8 cellular contexts compared by ENCODE assay signal in genomic region chr22:21712751-21713427, GRCh38. TPM values are rescaled to one million over a fixed set of nuclear protein-coding genes. Genes with fewer than 3 reads are reported as not detected.
DNase-seq lines count a peak whose midpoint lies in the region; ATAC-seq, FAIRE-seq and TF ChIP-seq lines count a peak whose summit lies in the region.

No MANE protein-coding gene starts in this region.

- peak; percentile 96 for ATAC-seq in effector memory CD8-positive, alpha-beta T cell (replicated peaks)
- no peak for ATAC-seq in GM19328 (IDR thresholded peaks at IDR 0.05; ENCODE audit: unreplicated experiment)

- TF ChIP-seq POLR2A in GM12891 (IDR thresholded peaks at IDR 0.05; ENCODE audit: low read depth, low read length): no peak

- H3K27me3 Mint-ChIP-seq in effector memory CD8-positive, alpha-beta T cell: no peaks in the 10 kb centered on the region
- H3K27me3 Mint-ChIP-seq in mesothelial cell of epicardium (ENCODE audit: low read depth): no peaks in the 10 kb centered on the region

- H3K4me3 Mint-ChIP-seq in effector memory CD8-positive, alpha-beta T cell: no peak overlapping the region
- peak overlapping the region; percentile 15 for H3K4me3 Mint-ChIP-seq in mesothelial cell of epicardium

- peaks cover 15 to 21% of the 10 kb centered on the region in 2 donors for H3K4me1 Mint-ChIP-seq in effector memory CD8-positive, alpha-beta T cell (ENCODE audit: low read depth in 2 of 2)
- H3K4me1 Mint-ChIP-seq in mesothelial cell of epicardium: peaks cover 25% of the 10 kb centered on the region

- H3K36me3 Mint-ChIP-seq in effector memory CD8-positive, alpha-beta T cell (ENCODE audit: insufficient read depth): peaks cover 21% of the 10 kb centered on the region
- H3K36me3 Mint-ChIP-seq in mesothelial cell of epicardium: peaks cover 10% of the 10 kb centered on the region

- DNase-seq in GM12891 (ENCODE audit: insufficient read length, low spot score): peak; percentile 70
- peak; percentile 51 to 81 for DNase-seq in NCI-H526 (lab: John Stamatoyannopoulos, UW)
- DNase-seq in activated CD4-positive, alpha-beta T cell treated with anti-CD3 and anti-CD28 coated beads, Interleukin-2, amount 50 U/mL, for 1 hour: peak; percentile 49
- peak; percentile 54 to 66 (median 54) for DNase-seq in effector memory CD8-positive, alpha-beta T cell
- peak in 1 of 2 experiments; percentile 65 for DNase-seq in mesothelial cell of epicardium (ENCODE audit: low spot score in 2 of 2, unreplicated experiment in 2 of 2)
- peak; percentile 30 to 33 for DNase-seq in stimulated activated CD8-positive, alpha-beta memory T cell treated with anti-CD3 and anti-CD28 coated beads, Interleukin-2, amount 100 ng/mL, for 1 hour (ENCODE audit: low read depth in 2 of 2)

- no peak overlapping the region for H3K27ac ChIP-seq in 22Rv1

- H3K27ac Mint-ChIP-seq in effector memory CD8-positive, alpha-beta T cell: peak overlapping the region; percentile 3 to 68
- H3K27ac Mint-ChIP-seq in mesothelial cell of epicardium: peak overlapping the region; percentile 78

- TF ChIP-seq CTCF in 22Rv1 (IDR thresholded peaks at IDR 0.05) (peak; percentile 86), mesothelial cell of epicardium (IDR thresholded peaks at IDR 0.05; ENCODE audit: unreplicated experiment) (peak; percentile 74)

- H3K9me3 Mint-ChIP-seq in effector memory CD8-positive, alpha-beta T cell: no peaks in the 10 kb centered on the region
- H3K9me3 Mint-ChIP-seq in mesothelial cell of epicardium: no peaks in the 10 kb centered on the region

- peak; percentile 95 for FAIRE-seq in GM12891 (lab: Jason Lieb, UNC)

TF ChIP-seq in GM12891, 5 proteins besides CTCF, POLR2A, EP300 and RAD21:
- TF ChIP-seq POU2F2 (IDR thresholded peaks at IDR 0.05; ENCODE audit: low read depth, low read length): no peak
- no peak for TF ChIP-seq TAF1 (IDR thresholded peaks at IDR 0.05; ENCODE audit: low read depth, low read length)
- TF ChIP-seq PAX5 (IDR thresholded peaks at IDR 0.05; ENCODE audit: insufficient read depth, low read length, severe bottlenecking): no peak
- no peak for TF ChIP-seq POLR2AphosphoS5 (IDR thresholded peaks at IDR 0.05; ENCODE audit: low read depth, low read length)
- no peak for TF ChIP-seq SPI1 (IDR thresholded peaks at IDR 0.05; ENCODE audit: low read depth, low read length)

RNA-seq across cellular contexts. Expression of gene YPEL1, which starts 22.7 kb away (rescaled TPM):
- polyA plus RNA-seq in GM12891 (2012; ENCODE audit: low read depth, missing spikeins): 0.44 TPM
- 17.2 to 18.4 TPM (median 17.8 TPM) in 3 replicates for total RNA-seq in mesothelial cell of epicardium

RNA-seq across cellular contexts. Expression of gene PPIL2, which starts 47.1 kb away (rescaled TPM):
- 21.9 TPM for polyA plus RNA-seq in GM12891 (2012; ENCODE audit: low read depth, missing spikeins)
- total RNA-seq in mesothelial cell of epicardium: 40.5 to 44.8 TPM (median 41.2 TPM) in 3 replicates
